In the genomic region with DNA sequence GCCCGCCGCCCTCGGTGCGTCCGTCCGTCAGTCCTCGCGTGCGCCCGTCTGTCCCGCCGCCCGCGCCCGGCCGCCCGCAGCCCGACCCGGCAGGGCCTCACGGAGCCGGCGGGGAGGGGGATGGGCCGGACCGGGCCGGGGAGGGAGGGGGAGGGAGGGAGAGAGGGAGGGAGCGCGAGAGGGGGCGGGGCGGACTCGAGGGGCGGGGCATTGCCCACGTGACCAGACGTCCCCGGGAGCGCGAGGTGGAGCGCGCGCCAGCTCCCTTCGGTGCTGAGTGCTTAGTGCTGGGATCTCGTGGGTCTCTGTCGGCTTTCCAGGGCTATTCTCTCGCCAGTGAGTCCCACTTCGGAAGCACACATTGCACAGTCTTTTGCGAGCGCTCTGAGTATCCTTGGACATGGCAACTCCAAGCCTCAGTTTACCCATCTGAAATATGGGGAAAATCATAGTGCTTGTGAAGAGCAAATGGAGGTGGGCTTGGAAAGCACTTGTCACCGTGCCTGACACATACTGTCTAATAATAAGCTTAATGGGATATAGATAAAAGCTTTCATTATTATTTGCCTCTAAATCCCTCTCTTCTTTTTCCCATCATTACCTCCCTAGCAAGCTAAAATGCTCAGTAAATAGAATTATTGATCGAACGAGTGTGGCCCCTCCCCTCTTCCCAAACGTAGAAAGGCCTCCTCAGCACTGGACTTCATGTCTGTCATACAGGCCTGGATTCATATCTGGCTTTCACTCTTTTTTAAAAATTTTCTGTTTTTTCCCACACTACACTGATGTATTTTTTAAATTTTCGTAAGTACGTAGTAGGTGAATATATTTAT, we compare ENCODE assay signal across 8 cellular contexts. TPM values are rescaled to one million over a fixed set of nuclear protein-coding genes. Genes with fewer than 3 reads are reported as not detected.
A peak's percentile ranks its signal among the peaks of the same experiment; 100 is the strongest.
DNase-seq lines count a peak whose midpoint lies in the region; ATAC-seq and TF ChIP-seq lines count a peak whose summit lies in the region.

A gene (minus strand): TSS at position 122 of the 833 bp plus-strand sequence. CDS start 43,296 bp downstream, outside the sequence.

- POLR2A ChIA-PET in CD8-positive, alpha-beta T cell (lab: Charles Lee) = no interaction called here

- H3K9ac ChIP-seq in HUES6 (ENCODE audit: low read length) (peak within 1 kb of the TSS; percentile 71), OCI-LY1 (ENCODE audit: low read length) (peak within 1 kb of the TSS; percentile 84)

- no peaks in the 10 kb centered on the region for H3K27me3 ChIP-seq in CD8-positive, alpha-beta T cell (ENCODE audit: insufficient read depth, low read length)
- H3K27me3 ChIP-seq in HUES6 (ENCODE audit: control insufficient read depth, insufficient read depth, low read length) (no peaks in the 10 kb centered on the region), OCI-LY1 (ENCODE audit: insufficient read depth, low read length) (no peaks in the 10 kb centered on the region), mononuclear cell (ENCODE audit: insufficient read depth, low read length) (no peaks in the 10 kb centered on the region)

- H3K9me3 ChIP-seq in CD8-positive, alpha-beta T cell (ENCODE audit: low read length) = no peaks in the 10 kb centered on the region
- H3K9me3 ChIP-seq in HUES6 (ENCODE audit: control insufficient read depth, insufficient read depth, low read depth, low read length) (no peaks in the 10 kb centered on the region), OCI-LY1 (ENCODE audit: low read length) (no peaks in the 10 kb centered on the region), mononuclear cell (ENCODE audit: low read depth, low read length) (no peaks in the 10 kb centered on the region)

- CTCF ChIA-PET in CD8-positive, alpha-beta T cell (lab: Charles Lee) = interaction anchor here (3.8 kb wide), 1 partner anchor 10 kb away, joined by 12 read pairs; no protein-coding TSS in a partner anchor

- H3K27ac ChIP-seq in CD8-positive, alpha-beta T cell (ENCODE audit: low read depth, low read length) = peak within 1 kb of the TSS; percentile 38
- H3K27ac ChIP-seq in HUES6 (ENCODE audit: low read depth, low read length) (peak within 1 kb of the TSS; percentile 12; the same call in 1 of the 2 replicates), OCI-LY1 (ENCODE audit: low read depth, low read length, poor library complexity, severe bottlenecking) (peak within 1 kb of the TSS; percentile 57)

- peak within 1 kb of the TSS; percentile 89 for H3K4me3 ChIP-seq in CD8-positive, alpha-beta T cell (ENCODE audit: low read depth, low read length)
- H3K4me3 ChIP-seq in HUES6 (ENCODE audit: low read depth, low read length) (peak within 1 kb of the TSS; percentile 91), OCI-LY1 (ENCODE audit: low read depth, low read length, poor library complexity, severe bottlenecking) (peak within 1 kb of the TSS; percentile 88), mononuclear cell (ENCODE audit: low read length) (peak within 1 kb of the TSS; percentile 74)

- DNase-seq in CD8-positive, alpha-beta T cell = peak; percentile 76 to 90 (median 84)
- peak; percentile 81 for DNase-seq in activated T-cell treated with anti-CD3 and anti-CD28 coated beads for 1 hour (ENCODE audit: low read depth)
- peak; percentile 63 for DNase-seq in epidermal melanocyte (ENCODE audit: insufficient read length, low spot score)
- peak; percentile 84 to 85 for DNase-seq in stimulated activated CD8-positive, alpha-beta memory T cell treated with anti-CD3 and anti-CD28 coated beads, Interleukin-2, amount 100 ng/mL, for 48 hours (ENCODE audit: low read depth in 2 of 2)

- H3K36me3 Mint-ChIP-seq in CD8-positive, alpha-beta T cell = peaks cover 8% of the 10 kb centered on the region

- no peaks in the 10 kb centered on the region for H3K9me3 Mint-ChIP-seq in CD8-positive, alpha-beta T cell

- no peak for TF ChIP-seq CTCF in CD8-positive, alpha-beta T cell (IDR thresholded peaks at IDR 0.05)
- no peak for TF ChIP-seq CTCF in OCI-LY1 (IDR thresholded peaks at IDR 0.05; ENCODE audit: low read length)

- H3F3A ChIP-seq in OCI-LY1 (ENCODE audit: insufficient read depth, low read length) = no peaks in the 10 kb centered on the region

- H3K4me2 ChIP-seq in OCI-LY1 (ENCODE audit: low read length) = peak within 1 kb of the TSS; percentile 100

- H3K4me1 Mint-ChIP-seq in CD8-positive, alpha-beta T cell (ENCODE audit: low read depth) = peaks cover 41% of the 10 kb centered on the region

- intact Hi-C loops in CD8-positive, alpha-beta T cell (cut with DNase I, micrococcal nuclease) = loop anchor here (1.0 to 10.0 kb wide), 9 partner anchors 47 to 1129 kb away; a partner anchor contains a TSS

- H3K27ac Mint-ChIP-seq in CD8-positive, alpha-beta T cell = peak within 1 kb of the TSS; percentile 97

- H3K9me2 ChIP-seq in OCI-LY1 (ENCODE audit: low read depth, low read length) = no peaks in the 10 kb centered on the region

- peaks cover 2% of the 10 kb centered on the region for H3K27me3 Mint-ChIP-seq in CD8-positive, alpha-beta T cell (ENCODE audit: low read depth)

- no peaks in the 10 kb centered on the region for H3K36me3 ChIP-seq in CD8-positive, alpha-beta T cell (ENCODE audit: insufficient read depth, low read length)
- H3K36me3 ChIP-seq in HUES6 (ENCODE audit: control insufficient read depth, insufficient read depth, low read length) (no peaks in the 10 kb centered on the region), OCI-LY1 (ENCODE audit: insufficient read depth, low read length) (no peaks in the 10 kb centered on the region)

- H3K4me3 Mint-ChIP-seq in CD8-positive, alpha-beta T cell = peak within 1 kb of the TSS; percentile 98

- H2AFZ ChIP-seq in OCI-LY1 (ENCODE audit: low read length) = peak within 1 kb of the TSS; percentile 94; the same call in 1 of the 2 replicates

- peak; percentile 71 for ATAC-seq in CD8-positive, alpha-beta T cell
- ATAC-seq in GM21367 (IDR thresholded peaks at IDR 0.05; ENCODE audit: unreplicated experiment) = peak; percentile 40

- H3K4me1 ChIP-seq in CD8-positive, alpha-beta T cell (ENCODE audit: insufficient read depth, low read length) = peaks cover 21% of the 10 kb centered on the region
- H3K4me1 ChIP-seq in HUES6 (ENCODE audit: control insufficient read depth, insufficient read depth, low read length) (peaks cover 6% of the 10 kb centered on the region), OCI-LY1 (ENCODE audit: insufficient read depth, low read length, severe bottlenecking) (peaks cover 24% of the 10 kb centered on the region), mononuclear cell (ENCODE audit: insufficient read depth, low read length) (peaks cover 28% of the 10 kb centered on the region)

- H4K20me1 ChIP-seq in OCI-LY1 (ENCODE audit: insufficient read depth, low read length) = no peaks in the 10 kb centered on the region

- peaks cover 39% of the 10 kb centered on the region for H3K79me2 ChIP-seq in OCI-LY1 (ENCODE audit: insufficient read depth, low read length)

RNA-seq across cellular contexts. Expression of the gene that starts here (rescaled TPM):
- 10 to 100 TPM; 13.0 to 13.5 TPM for total RNA-seq in CD8-positive, alpha-beta T cell
- 12.2 TPM for total RNA-seq in mononuclear cell

Comparison
In these comparisons a context has a peak if more than half of its experiments do, and no peak if none do; other contexts are left out.
1. Peak in every context shown above with its lines: DNase-seq, ATAC-seq, H3K4me3 ChIP-seq and H3K27ac ChIP-seq.